In the genomic region with DNA sequence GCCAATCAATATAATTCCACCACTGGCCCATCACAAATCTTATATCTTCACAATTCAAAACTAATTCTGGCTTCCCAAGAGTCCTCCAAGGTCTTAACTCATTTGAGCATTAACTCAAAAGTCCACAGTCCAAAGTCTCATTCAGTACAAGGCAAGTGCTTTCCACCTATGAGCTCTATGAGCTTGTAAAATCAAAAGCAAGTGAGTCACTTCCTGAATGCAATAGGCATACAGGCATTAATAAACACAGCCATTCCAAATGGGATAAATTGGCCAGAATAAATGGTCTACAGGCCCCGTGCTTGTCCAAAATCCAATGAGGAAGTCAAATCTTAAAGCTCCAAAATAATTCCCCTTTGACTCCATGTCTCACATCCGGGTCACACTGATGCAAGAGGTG, we compare ENCODE assay signal across 18 cellular contexts.
DNase-seq lines count a peak whose midpoint lies in the region; ATAC-seq, FAIRE-seq and TF ChIP-seq lines count a peak whose summit lies in the region.
"Had no signal": no experiment of that assay in that cellular context is flagged by ENCODE, and none has a peak within 500 bp of the region (broad histone marks: within the 10 kb centered on the region; RNA-seq: fewer than 3 reads in every experiment).

No MANE protein-coding gene starts in this region.

- no peaks in the 10 kb centered on the region for H3K36me3 Mint-ChIP-seq in stimulated activated memory B cell treated with anti-CD40 and anti-IgM and Interleukin-4, amounts not matched to agents 10 μg/mL and 1 μg/mL and 100 μg/mL, for 72 hours
- H3K36me3 Mint-ChIP-seq: CD4-positive, alpha-beta memory T cell had no signal

- H3K27me3 ChIP-seq in RWPE2 (ENCODE audit: insufficient read depth, poor library complexity, severe bottlenecking) (no peaks in the 10 kb centered on the region), small intestine (ENCODE audit: control insufficient read depth in 2 of 2, insufficient read depth in 2 of 2, low read length in 2 of 2) (no peaks in the 10 kb centered on the region)

- no peaks in the 10 kb centered on the region for H3K36me3 ChIP-seq in RWPE2 (ENCODE audit: low read depth)
- no peaks in the 10 kb centered on the region for H3K36me3 ChIP-seq in small intestine (ENCODE audit: control insufficient read depth in 2 of 2, insufficient read depth in 2 of 2, low read length in 2 of 2)
- H3K36me3 ChIP-seq: HAP-1 had no signal

- H3K9me3 Mint-ChIP-seq in stimulated activated memory B cell treated with anti-CD40 and anti-IgM and Interleukin-4, amounts not matched to agents 10 μg/mL and 1 μg/mL and 100 μg/mL, for 72 hours, result no peaks in the 10 kb centered on the region
- H3K9me3 Mint-ChIP-seq: CD4-positive, alpha-beta memory T cell; GM23338; HFFc6 had no signal

- H3K27ac Mint-ChIP-seq in stimulated activated memory B cell treated with anti-CD40 and anti-IgM and Interleukin-4, amounts not matched to agents 10 μg/mL and 1 μg/mL and 100 μg/mL, for 72 hours, result no peak overlapping the region
- H3K27ac Mint-ChIP-seq: CD4-positive, alpha-beta memory T cell; GM23338; HFFc6 had no signal

- H3K9me3 ChIP-seq in RWPE2 (ENCODE audit: severe bottlenecking), result no peaks in the 10 kb centered on the region
- H3K9me3 ChIP-seq in small intestine (ENCODE audit: control insufficient read depth, low read depth), result no peaks in the 10 kb centered on the region
- H3K9me3 ChIP-seq: HAP-1 had no signal

- DNase-seq in RWPE2 (ENCODE audit: low spot score) (no peak), epithelial cell of prostate (ENCODE audit: low read depth, low spot score) (no peak), small intestine (peak; percentile 50)
- DNase-seq: C1 segment of cervical spinal cord; Calu3; CD4-positive, alpha-beta memory T cell; COR-L47; DMS53; DMS79 treated with DMSO at 0.1 percent for 48 hours; GF-D8; HFFc6 had no signal

- 27 to 68% methylated on average over 2 of the region's 2 CpGs; no CpG with 5 or more reads in 1 of the 3 donors for WGBS in small intestine, 3 donors

- H3K27me3 Mint-ChIP-seq in stimulated activated memory B cell treated with anti-CD40 and anti-IgM and Interleukin-4, amounts not matched to agents 10 μg/mL and 1 μg/mL and 100 μg/mL, for 72 hours, result no peaks in the 10 kb centered on the region
- H3K27me3 Mint-ChIP-seq: CD4-positive, alpha-beta memory T cell had no signal

- H3K4me3 ChIP-seq in RWPE2 (ENCODE audit: severe bottlenecking), result no peak overlapping the region
- H3K4me3 ChIP-seq in small intestine (ENCODE audit: low read depth in 1 of 2, low read length in 2 of 2), result no peak overlapping the region
- H3K4me3 ChIP-seq: GM23338, HAP-1 had no signal

- peaks cover 40% of the 10 kb centered on the region for H3K4me1 ChIP-seq in RWPE2 (ENCODE audit: insufficient read depth, poor library complexity, severe bottlenecking)
- no peaks in the 10 kb centered on the region for H3K4me1 ChIP-seq in small intestine (ENCODE audit: control insufficient read depth in 2 of 2, insufficient read depth in 1 of 2, low read depth in 1 of 2, low read length in 1 of 2)
- H3K4me1 ChIP-seq: HAP-1 had no signal

- H3K4me3 Mint-ChIP-seq in stimulated activated memory B cell treated with anti-CD40 and anti-IgM and Interleukin-4, amounts not matched to agents 10 μg/mL and 1 μg/mL and 100 μg/mL, for 72 hours, result no peak overlapping the region
- H3K4me3 Mint-ChIP-seq: CD4-positive, alpha-beta memory T cell; GM23338; HFFc6 had no signal

- FAIRE-seq in small intestine (lab: Jason Lieb, UNC), result no peak
- FAIRE-seq: GM12891, H54 had no signal

- ATAC-seq in RWPE2 (ENCODE audit: low read depth), result peak; percentile 53
- ATAC-seq in HG03457 (IDR thresholded peaks at IDR 0.05; ENCODE audit: unreplicated experiment), result no peak
- ATAC-seq in stimulated activated memory B cell treated with anti-CD40 and anti-IgM and Interleukin-4, amounts not matched to agents 10 μg/mL and 1 μg/mL and 100 μg/mL, for 72 hours, result no peak
- ATAC-seq in HG02981 (IDR thresholded peaks at IDR 0.05; ENCODE audit: unreplicated experiment), result no peak
- ATAC-seq: GM23338 had no signal

- TF ChIP-seq CTCF in RWPE2 (IDR thresholded peaks at IDR 0.05; ENCODE audit: poor library complexity, severe bottlenecking), result no peak

- peak overlapping the region; percentile 94 for H3K27ac ChIP-seq in RWPE2 (ENCODE audit: poor library complexity, severe bottlenecking)
- peak overlapping the region; percentile 33 for H3K27ac ChIP-seq in epithelial cell of prostate
- H3K27ac ChIP-seq in small intestine (ENCODE audit: low read depth in 1 of 2, low read length in 1 of 2), result no peak overlapping the region

- no peaks in the 10 kb centered on the region for H3K4me1 Mint-ChIP-seq in stimulated activated memory B cell treated with anti-CD40 and anti-IgM and Interleukin-4, amounts not matched to agents 10 μg/mL and 1 μg/mL and 100 μg/mL, for 72 hours
- H3K4me1 Mint-ChIP-seq: CD4-positive, alpha-beta memory T cell; GM23338 had no signal

Comparison
In these comparisons a context has a peak if more than half of its experiments do, and no peak if none do; other contexts are left out.
1. H3K27ac ChIP-seq: peak in RWPE2 (single experiment) and epithelial cell of prostate (single experiment); none in small intestine (0 of 2).